ENCODE assay signal across 28 cellular contexts in the genomic region with DNA sequence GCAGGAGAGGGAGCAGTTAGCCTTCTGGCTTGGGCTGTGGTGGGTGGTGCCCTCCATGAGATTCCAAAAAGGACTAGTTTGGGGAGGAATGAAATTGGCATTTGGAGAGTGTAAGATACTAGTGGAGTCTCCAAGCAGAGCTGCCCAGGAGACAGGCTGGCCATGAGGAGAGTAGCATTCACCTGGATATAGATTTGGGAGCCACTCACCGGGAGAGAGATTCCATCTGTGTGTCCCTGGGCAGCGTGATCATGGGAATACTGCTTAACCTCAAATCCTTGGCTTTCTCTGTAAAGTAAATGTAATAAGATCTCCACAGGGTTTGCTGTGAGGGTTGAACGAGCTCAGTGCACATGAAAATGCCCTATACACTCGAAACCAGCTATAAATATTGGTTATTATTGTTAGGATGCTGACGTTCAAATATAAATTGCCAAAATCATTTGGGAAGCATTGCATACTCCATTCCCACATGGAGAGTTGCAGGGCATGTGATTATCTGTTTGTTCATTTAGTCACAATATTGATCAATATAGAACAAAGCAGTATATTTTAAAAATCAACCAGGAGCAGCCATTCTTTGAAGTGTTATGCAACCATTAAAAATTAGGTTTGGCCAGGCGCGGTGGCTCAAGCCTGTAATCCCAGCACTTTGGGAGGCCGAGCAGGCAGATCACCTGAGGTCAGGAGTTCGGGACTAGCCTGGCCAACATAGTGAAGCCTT.
DNase-seq lines count a peak whose midpoint lies in the region; ATAC-seq and TF ChIP-seq lines count a peak whose summit lies in the region.
"Had no signal": no experiment of that assay in that cellular context is flagged by ENCODE, and none has a peak within 500 bp of the region (broad histone marks: within the 10 kb centered on the region; RNA-seq: fewer than 3 reads in every experiment).

No MANE protein-coding gene starts in this region.

- H3K27me3 ChIP-seq in endodermal cell (ENCODE audit: control insufficient read depth, insufficient read depth, low read length, poor library complexity, severe bottlenecking) (no peaks in the 10 kb centered on the region), psoas muscle (ENCODE audit: insufficient read depth in 3 of 3, low read length in 2 of 3) (no peaks in the 10 kb centered on the region)
- H3K27me3 ChIP-seq: uterus had no signal

- ATAC-seq in psoas muscle = no peak
- ATAC-seq: activated CD4-positive, CD25-positive, alpha-beta regulatory T cell treated with anti-CD3 and anti-CD28 coated beads, Interleukin-2, amount 50 U/mL, for 24 hours; activated T-cell treated with anti-CD3 and anti-CD28 coated beads, Interleukin-2, amount 50 U/mL, for 72 hours; mucosa of descending colon; natural killer cell treated with Interleukin-12 subunit alpha and Interleukin-12 subunit beta and Interleukin-15 and Interleukin-18, amount 100 ng/mL, for 72 hours; stimulated activated naive CD8-positive, alpha-beta T cell treated with anti-CD3 and anti-CD28 coated beads, Interleukin-15, Interleukin-2, amounts not matched to agents 100 U/mL and 50 U/mL, for 24 hours had no signal

- H3K9ac ChIP-seq in endodermal cell (ENCODE audit: extremely low read depth, low read length, poor library complexity, severe bottlenecking) = no peak overlapping the region
- H3K9ac ChIP-seq: SK-N-SH had no signal

- H3K36me3 Mint-ChIP-seq in CD14-positive monocyte = peaks cover 9 to 30% of the 10 kb centered on the region in 2 donors
- H3K36me3 Mint-ChIP-seq in HFFc6 (ENCODE audit: low read depth) = no peaks in the 10 kb centered on the region
- H3K36me3 Mint-ChIP-seq in endodermal cell (ENCODE audit: low read depth) = peaks cover 17% of the 10 kb centered on the region
- H3K36me3 Mint-ChIP-seq: natural killer cell treated with Interleukin-12 subunit alpha and Interleukin-12 subunit beta and Interleukin-15 and Interleukin-18, amount 100 ng/mL, for 72 hours had no signal

- H3K27ac ChIP-seq in endodermal cell (ENCODE audit: low read depth, low read length) (no peak overlapping the region), psoas muscle (peak overlapping the region; percentile 14)
- H3K27ac ChIP-seq: PC-9, thoracic aorta had no signal

- H3K4me1 Mint-ChIP-seq in CD14-positive monocyte = no peaks in the 10 kb centered on the region
- H3K4me1 Mint-ChIP-seq in HFFc6 (ENCODE audit: low read depth) = peaks cover 10% of the 10 kb centered on the region; the same call in 1 of the 2 replicates
- peaks cover 46% of the 10 kb centered on the region for H3K4me1 Mint-ChIP-seq in endodermal cell

- TF ChIP-seq CTCF in CD14-positive monocyte (IDR thresholded peaks at IDR 0.05) = no peak
- no peak for TF ChIP-seq CTCF in HFFc6 (IDR thresholded peaks at IDR 0.05)
- no peak for TF ChIP-seq CTCF in endodermal cell (conservative IDR thresholded peaks at IDR 0.05)
- no peak for TF ChIP-seq CTCF in psoas muscle (IDR thresholded peaks at IDR 0.05)

- 66 to 78% methylated on average over 6 to 9 of the region's 9 CpGs for WGBS in endodermal cell (ENCODE audit: insufficient coverage in 1 of 2, insufficient read length in 1 of 2), 2 experiments
- WGBS in psoas muscle, 3 donors = 37 to 64% (median 38%) methylated on average over 9 of the region's 9 CpGs

- H3K27ac Mint-ChIP-seq in CD14-positive monocyte = peak overlapping the region in 4 of 7 donors; percentile 27 to 68 (median 50)
- H3K27ac Mint-ChIP-seq in HFFc6 = peak overlapping the region; percentile 4; the same call in 1 of the 2 replicates
- peak overlapping the region; percentile 77 for H3K27ac Mint-ChIP-seq in endodermal cell
- H3K27ac Mint-ChIP-seq: activated CD4-positive, alpha-beta memory T cell treated with anti-CD3 and anti-CD28 coated beads for 36 hours; activated T-cell treated with anti-CD3 and anti-CD28 coated beads, Interleukin-2, amount 50 U/mL, for 72 hours; B cell; natural killer cell treated with Interleukin-12 subunit alpha and Interleukin-12 subunit beta and Interleukin-15 and Interleukin-18, amount 100 ng/mL, for 72 hours; T-helper 1 cell treated with Interleukin-12 subunit alpha and Interleukin-12 subunit beta and Interleukin-4 antibody, amounts not matched to agents 30 μg/mL and 1 μg/mL, for 36 hours had no signal

- H3K27me3 Mint-ChIP-seq in CD14-positive monocyte (ENCODE audit: low read depth in 3 of 3) = peaks cover 0 to 1% (median 0%) of the 10 kb centered on the region in 3 donors
- H3K27me3 Mint-ChIP-seq in HFFc6 (ENCODE audit: insufficient read depth) = no peaks in the 10 kb centered on the region
- no peaks in the 10 kb centered on the region for H3K27me3 Mint-ChIP-seq in endodermal cell (ENCODE audit: insufficient read depth)
- H3K27me3 Mint-ChIP-seq: activated CD4-positive, alpha-beta memory T cell treated with anti-CD3 and anti-CD28 coated beads for 36 hours; B cell; central memory CD8-positive, alpha-beta T cell; natural killer cell treated with Interleukin-12 subunit alpha and Interleukin-12 subunit beta and Interleukin-15 and Interleukin-18, amount 100 ng/mL, for 72 hours had no signal

- H3K4me1 ChIP-seq in endodermal cell (ENCODE audit: control insufficient read depth, insufficient read depth, low read length) (no peaks in the 10 kb centered on the region), psoas muscle (peaks cover 68% of the 10 kb centered on the region)

- H3K9me3 ChIP-seq in endodermal cell (ENCODE audit: control insufficient read depth, low read length) (no peaks in the 10 kb centered on the region), psoas muscle (no peaks in the 10 kb centered on the region)
- H3K9me3 ChIP-seq: mucosa of descending colon, SK-N-SH, thoracic aorta, uterus had no signal

- H3K4me3 Mint-ChIP-seq in CD14-positive monocyte (no peak overlapping the region), HFFc6 (no peak overlapping the region), endodermal cell (no peak overlapping the region)
- H3K4me3 Mint-ChIP-seq: activated CD4-positive, alpha-beta memory T cell treated with anti-CD3 and anti-CD28 coated beads for 36 hours; activated T-cell treated with anti-CD3 and anti-CD28 coated beads, Interleukin-2, amount 50 U/mL, for 72 hours; B cell; central memory CD8-positive, alpha-beta T cell; natural killer cell treated with Interleukin-12 subunit alpha and Interleukin-12 subunit beta and Interleukin-15 and Interleukin-18, amount 100 ng/mL, for 72 hours; T-helper 1 cell treated with Interleukin-12 subunit alpha and Interleukin-12 subunit beta and Interleukin-4 antibody, amounts not matched to agents 30 μg/mL and 1 μg/mL, for 36 hours had no signal

- intact Hi-C loops in CD14-positive monocyte (cut with micrococcal nuclease) (no loop called here), psoas muscle (cut with DNase I) (no loop called here)

- H3K36me3 ChIP-seq in endodermal cell (ENCODE audit: control insufficient read depth, insufficient read depth, low read length) (peaks cover 3% of the 10 kb centered on the region), psoas muscle (ENCODE audit: insufficient read depth in 1 of 2, low read depth in 1 of 2) (no peaks in the 10 kb centered on the region)
- H3K36me3 ChIP-seq: thoracic aorta, uterus had no signal

- DNase-seq in CD14-positive monocyte (ENCODE audit: low spot score) (no peak), HFFc6 (no peak), endodermal cell (no peak), psoas muscle (no peak), NCI-H2171 (lab: John Stamatoyannopoulos, UW) (no peak)
- DNase-seq in stimulated activated CD4-positive, alpha-beta T cell treated with anti-CD3 and anti-CD28 coated beads, Interleukin-2, amount 100 ng/mL, for 48 hours = no peak
- no peak for DNase-seq in activated CD4-positive, alpha-beta T cell treated with anti-CD3 and anti-CD28 coated beads for 48 hours
- DNase-seq: ACHN; activated CD4-positive, alpha-beta memory T cell treated with anti-CD3 and anti-CD28 coated beads for 36 hours; activated naive CD4-positive, alpha-beta T cell; activated T-cell treated with anti-CD3 and anti-CD28 coated beads, Interleukin-2, amount 50 U/mL, for 72 hours; HCEC 1CT; hippocampal formation; mammary epithelial cell; mucosa of descending colon; NCI-H1048; NCI-H524 treated with DMSO at 0.1 percent for 48 hours; PC-9; SK-N-SH; stimulated activated CD4-positive, alpha-beta T cell treated with anti-CD3 and anti-CD28 coated beads, Interleukin-1b, Interleukin-23, amount 100 ng/mL, for 48 hours; stimulated activated naive CD8-positive, alpha-beta T cell treated with anti-CD3 and anti-CD28 coated beads, Interleukin-15, Interleukin-2, amounts not matched to agents 100 U/mL and 50 U/mL, for 24 hours; uterus had no signal

- no peak overlapping the region for H3K4me3 ChIP-seq in endodermal cell (ENCODE audit: low read length)
- no peak overlapping the region for H3K4me3 ChIP-seq in psoas muscle
- H3K4me3 ChIP-seq: mucosa of descending colon, PC-9, thoracic aorta, uterus had no signal

- no peaks in the 10 kb centered on the region for H3K9me3 Mint-ChIP-seq in CD14-positive monocyte
- H3K9me3 Mint-ChIP-seq in HFFc6 = no peaks in the 10 kb centered on the region
- no peaks in the 10 kb centered on the region for H3K9me3 Mint-ChIP-seq in endodermal cell
- H3K9me3 Mint-ChIP-seq: activated CD4-positive, alpha-beta memory T cell treated with anti-CD3 and anti-CD28 coated beads for 36 hours; activated T-cell treated with anti-CD3 and anti-CD28 coated beads, Interleukin-2, amount 50 U/mL, for 72 hours; central memory CD8-positive, alpha-beta T cell; natural killer cell treated with Interleukin-12 subunit alpha and Interleukin-12 subunit beta and Interleukin-15 and Interleukin-18, amount 100 ng/mL, for 72 hours; T-helper 1 cell treated with Interleukin-12 subunit alpha and Interleukin-12 subunit beta and Interleukin-4 antibody, amounts not matched to agents 30 μg/mL and 1 μg/mL, for 36 hours had no signal

Comparison
In these comparisons a context has a peak if more than half of its experiments do, and no peak if none do; other contexts are left out.
1. H3K27ac Mint-ChIP-seq: peak in every context shown above with its lines; median percentile 77 in endodermal cell; 50 in CD14-positive monocyte; 4 in HFFc6.